ENCODE assay signal across 24 cellular contexts in the genomic region with DNA sequence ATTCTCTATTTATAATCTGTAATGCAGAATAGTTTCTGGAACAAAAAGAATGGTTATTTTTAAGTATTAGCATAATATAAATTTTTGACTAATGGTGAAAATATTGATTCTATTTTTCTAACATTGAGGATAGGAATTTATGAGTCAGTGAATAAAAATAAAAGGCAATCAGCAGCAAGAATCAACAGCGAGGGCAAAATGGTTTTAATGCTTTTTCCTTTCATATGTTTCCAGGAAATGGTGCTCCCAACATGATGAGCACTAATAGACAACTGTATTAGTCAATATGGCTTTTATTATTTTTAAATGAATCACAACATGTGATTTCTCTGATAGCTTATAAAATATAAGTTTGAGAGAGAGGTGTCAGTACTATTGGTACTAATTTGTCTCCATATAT.
"Had no signal": no experiment of that assay in that cellular context is flagged by ENCODE, and none has a peak within 500 bp of the region (broad histone marks: within the 10 kb centered on the region; RNA-seq: fewer than 3 reads in every experiment).

No MANE protein-coding gene starts in this region.

- H3K27ac Mint-ChIP-seq: activated CD4-positive, alpha-beta T cell treated with anti-CD3 and anti-CD28 coated beads, Interleukin-2, amount 10 ng/mL, durations not matched to agents 24 days and 14 days; activated CD8-positive, alpha-beta T cell treated with anti-CD3 and anti-CD28 coated beads, Interleukin-2, amount 10 ng/mL, durations not matched to agents 7 days and 5 days; activated naive CD8-positive, alpha-beta T cell treated with anti-CD3 and anti-CD28 coated beads, Interleukin-2, amount 10 ng/mL, durations not matched to agents 7 days and 5 days; activated T-cell treated with anti-CD3 and anti-CD28 coated beads, Interleukin-2, amount 50 U/mL, for 24 hours; activated T-helper 2 cell treated with anti-CD3 and anti-CD28 coated beads, Interferon-gamma antibody, Interleukin-2, Interleukin-4, amounts not matched to agents 10 μg/mL and 5 μg/mL and 100 μg/mL, durations not matched to agents 14 hours and 24 hours and 36 hours; natural killer cell treated with Interleukin-12 subunit alpha and Interleukin-12 subunit beta and Interleukin-15 and Interleukin-18, amount 100 ng/mL, for 72 hours had no signal

- H3K36me3 ChIP-seq: colonic mucosa, esophagus muscularis mucosa, neutrophil, sigmoid colon, tibial nerve had no signal

- DNase-seq: activated CD4-positive, alpha-beta T cell treated with anti-CD3 and anti-CD28 coated beads, Interleukin-2, amount 10 ng/mL, durations not matched to agents 24 days and 14 days; activated CD8-positive, alpha-beta T cell treated with anti-CD3 and anti-CD28 coated beads, Interleukin-2, amount 10 ng/mL, durations not matched to agents 7 days and 5 days; activated naive CD4-positive, alpha-beta T cell treated with Interleukin-2 at 50 U/mL for 16 hours; activated naive CD8-positive, alpha-beta T cell treated with anti-CD3 and anti-CD28 coated beads, Interleukin-2, amount 10 ng/mL, durations not matched to agents 7 days and 5 days; activated T-cell treated with anti-CD3 and anti-CD28 coated beads, Interleukin-2, amount 50 U/mL, for 24 hours; amygdala; body of pancreas; central memory CD4-positive, alpha-beta T cell; colonic mucosa; effector CD4-positive, alpha-beta T cell; hypothalamus; sigmoid colon; stimulated activated naive CD4-positive, alpha-beta T cell treated with Interleukin-2 at 50 U/mL for 16 hours; substantia nigra; T1000 had no signal

- H3K4me1 ChIP-seq: body of pancreas, colonic mucosa, esophagus muscularis mucosa, foreskin keratinocyte, sigmoid colon, tibial nerve had no signal

- H3K4me3 Mint-ChIP-seq: activated CD4-positive, alpha-beta T cell treated with anti-CD3 and anti-CD28 coated beads, Interleukin-2, amount 10 ng/mL, durations not matched to agents 24 days and 14 days; activated CD8-positive, alpha-beta T cell treated with anti-CD3 and anti-CD28 coated beads, Interleukin-2, amount 10 ng/mL, durations not matched to agents 7 days and 5 days; activated naive CD8-positive, alpha-beta T cell treated with anti-CD3 and anti-CD28 coated beads, Interleukin-2, amount 10 ng/mL, durations not matched to agents 7 days and 5 days; activated T-cell treated with anti-CD3 and anti-CD28 coated beads, Interleukin-2, amount 50 U/mL, for 24 hours; natural killer cell treated with Interleukin-12 subunit alpha and Interleukin-12 subunit beta and Interleukin-15 and Interleukin-18, amount 100 ng/mL, for 72 hours had no signal

- H3K36me3 Mint-ChIP-seq: activated naive CD8-positive, alpha-beta T cell treated with anti-CD3 and anti-CD28 coated beads, Interleukin-2, amount 10 ng/mL, durations not matched to agents 7 days and 5 days; natural killer cell treated with Interleukin-12 subunit alpha and Interleukin-12 subunit beta and Interleukin-15 and Interleukin-18, amount 100 ng/mL, for 72 hours had no signal

- H3K27ac ChIP-seq: body of pancreas, colonic mucosa, esophagus muscularis mucosa, foreskin keratinocyte, neutrophil, sigmoid colon, tibial nerve had no signal

- H3K9me3 ChIP-seq: body of pancreas, colonic mucosa, esophagus muscularis mucosa, neutrophil, sigmoid colon, tibial nerve had no signal

- H3K9me3 Mint-ChIP-seq: activated CD4-positive, alpha-beta T cell treated with anti-CD3 and anti-CD28 coated beads, Interleukin-2, amount 10 ng/mL, durations not matched to agents 24 days and 14 days; activated naive CD8-positive, alpha-beta T cell treated with anti-CD3 and anti-CD28 coated beads, Interleukin-2, amount 10 ng/mL, durations not matched to agents 7 days and 5 days; activated T-cell treated with anti-CD3 and anti-CD28 coated beads, Interleukin-2, amount 50 U/mL, for 24 hours; activated T-helper 2 cell treated with anti-CD3 and anti-CD28 coated beads, Interferon-gamma antibody, Interleukin-2, Interleukin-4, amounts not matched to agents 10 μg/mL and 5 μg/mL and 100 μg/mL, durations not matched to agents 14 hours and 24 hours and 36 hours; natural killer cell treated with Interleukin-12 subunit alpha and Interleukin-12 subunit beta and Interleukin-15 and Interleukin-18, amount 100 ng/mL, for 72 hours had no signal

- FAIRE-seq: keratinocyte, urothelium cell line had no signal

- H3K27me3 ChIP-seq: body of pancreas, colonic mucosa, esophagus muscularis mucosa, foreskin keratinocyte, neutrophil, sigmoid colon, tibial nerve had no signal

- H3K27me3 Mint-ChIP-seq: activated CD4-positive, alpha-beta T cell treated with anti-CD3 and anti-CD28 coated beads, Interleukin-2, amount 10 ng/mL, durations not matched to agents 24 days and 14 days; activated naive CD8-positive, alpha-beta T cell treated with anti-CD3 and anti-CD28 coated beads, Interleukin-2, amount 10 ng/mL, durations not matched to agents 7 days and 5 days; activated T-cell treated with anti-CD3 and anti-CD28 coated beads, Interleukin-2, amount 50 U/mL, for 24 hours; natural killer cell treated with Interleukin-12 subunit alpha and Interleukin-12 subunit beta and Interleukin-15 and Interleukin-18, amount 100 ng/mL, for 72 hours had no signal

- H3K4me3 ChIP-seq: body of pancreas, colonic mucosa, esophagus muscularis mucosa, lung, sigmoid colon, tibial nerve had no signal

- H3K4me1 Mint-ChIP-seq: activated CD4-positive, alpha-beta T cell treated with anti-CD3 and anti-CD28 coated beads, Interleukin-2, amount 10 ng/mL, durations not matched to agents 24 days and 14 days; activated naive CD8-positive, alpha-beta T cell treated with anti-CD3 and anti-CD28 coated beads, Interleukin-2, amount 10 ng/mL, durations not matched to agents 7 days and 5 days had no signal
